ENCODE assay signal across 22 cellular contexts in genomic region chr6:160955508-160956295, GRCh38.
"Had no signal": no experiment of that assay in that cellular context is flagged by ENCODE, and none has a peak within 500 bp of the region (broad histone marks: within the 10 kb centered on the region; RNA-seq: fewer than 3 reads in every experiment).

No MANE protein-coding gene starts in this region.

- H3K27me3 ChIP-seq: esophagus squamous epithelium, testis, tibial nerve had no signal

- DNase-seq: effector memory CD4-positive, alpha-beta T cell; esophagus squamous epithelium; foreskin fibroblast; glutamatergic neuron; immature natural killer cell; left ventricle myocardium inferior; lower lobe of right lung; mesenchymal stem cell; naive B cell; posterior cingulate gyrus; spleen; stimulated activated CD4-positive, alpha-beta T cell treated with anti-CD3 and anti-CD28 coated beads, Interleukin-15, amount 100 ng/mL, for 24 hours; stimulated activated CD4-positive, alpha-beta T cell treated with anti-CD3 and anti-CD28 coated beads, Interleukin-1b, Interleukin-23, amount 100 ng/mL, for 48 hours; stimulated activated CD4-positive, alpha-beta T cell treated with anti-CD3 and anti-CD28 coated beads, Interleukin-4, amount 100 ng/mL, for 24 hours; stimulated activated naive B cell treated with anti-CD40 and anti-IgM and Interleukin-4, amounts not matched to agents 10 μg/mL and 1 μg/mL and 100 μg/mL, for 72 hours; stimulated activated naive CD8-positive, alpha-beta T cell treated with anti-CD3 and anti-CD28 coated beads, Interleukin-15, amount 100 ng/mL, for 72 hours; testis had no signal

- H3K27ac ChIP-seq: esophagus squamous epithelium, gastroesophageal sphincter, left ventricle myocardium inferior, lower lobe of right lung, spleen, testis had no signal

- H3K4me1 ChIP-seq: gastroesophageal sphincter, lower lobe of right lung, spleen, testis had no signal

- FAIRE-seq: endometrium, keratinocyte had no signal

- H3K36me3 ChIP-seq: esophagus squamous epithelium, gastroesophageal sphincter, left ventricle myocardium inferior, lower lobe of right lung, spleen, tibial nerve had no signal

- ATAC-seq: gastroesophageal sphincter; lower lobe of right lung; sciatic nerve; stimulated activated naive B cell treated with anti-CD40 and anti-IgM and Interleukin-4, amounts not matched to agents 10 μg/mL and 1 μg/mL and 100 μg/mL, for 72 hours; stimulated activated naive CD8-positive, alpha-beta T cell treated with anti-CD3 and anti-CD28 coated beads, Interleukin-15, amount 100 ng/mL, for 72 hours had no signal

- H3K4me3 ChIP-seq: esophagus squamous epithelium, gastroesophageal sphincter, left ventricle myocardium inferior, lower lobe of right lung, spleen, testis, tibial nerve had no signal
